1 cellular context compared by ENCODE assay signal in genomic region chr6:56247654-56248122, GRCh38.
TF ChIP-seq lines count a peak whose summit lies in the region.

No MANE protein-coding gene starts in this region.

TF ChIP-seq in endothelial cell of umbilical vein, 7 proteins besides CTCF, POLR2A, EP300 and RAD21:
- TF ChIP-seq FOS (IDR thresholded peaks at IDR 0.05; ENCODE audit: borderline replicate concordance, insufficient read depth, low read length) (no peak), MAX (IDR thresholded peaks at IDR 0.05; ENCODE audit: insufficient read depth, insufficient read length) (no peak), JUN (IDR thresholded peaks at IDR 0.05; ENCODE audit: borderline replicate concordance, insufficient read depth, insufficient read length, low read depth) (no peak)
